16 cellular contexts compared by ENCODE assay signal in genomic region chr17:6425407-6425806, GRCh38. TPM values are rescaled to one million over a fixed set of nuclear protein-coding genes. Genes with fewer than 3 reads are reported as not detected.
A peak's percentile ranks its signal among the peaks of the same experiment; 100 is the strongest.
DNase-seq lines count a peak whose midpoint lies in the region; FAIRE-seq and TF ChIP-seq lines count a peak whose summit lies in the region.
"Had no signal": no experiment of that assay in that cellular context is flagged by ENCODE, and none has a peak within 500 bp of the region (broad histone marks: within the 10 kb centered on the region; RNA-seq: fewer than 3 reads in every experiment).

No MANE protein-coding gene starts in this region.

- peaks cover 0 to 70% (median 7%) of the 10 kb centered on the region in 11 experiments; a peak in 12 of 22 replicates for H4K20me1 ChIP-seq in BLaER1 treated with 17β-estradiol and CSF1 and Interleukin-3, amounts not matched to agents 10 nM and 100 nM

- peaks cover 0 to 86% (median 10%) of the 10 kb centered on the region in 11 experiments; a peak in 13 of 22 replicates for H3K27me3 ChIP-seq in BLaER1 treated with 17β-estradiol and CSF1 and Interleukin-3, amounts not matched to agents 10 nM and 100 nM
- H3K27me3 ChIP-seq in mesenchymal stem cell (ENCODE audit: control insufficient read depth in 1 of 2, insufficient read depth in 1 of 2, low read length in 2 of 2) = peaks cover 10 to 15% of the 10 kb centered on the region in 2 experiments
- peaks cover 0 to 20% (median 0%) of the 10 kb centered on the region in 7 donors for H3K27me3 ChIP-seq in spleen (replicated peaks in 1 of 7)
- H3K27me3 ChIP-seq: BE2C had no signal

- no peak overlapping the region for H3K27ac ChIP-seq in BLaER1 treated with 17β-estradiol and CSF1 and Interleukin-3, amounts not matched to agents 10 nM and 100 nM
- H3K27ac ChIP-seq in HEK293 (ENCODE audit: extremely low read depth, low read depth, low read length) (no peak overlapping the region), mesenchymal stem cell (ENCODE audit: low read length, poor library complexity, severe bottlenecking) (no peak overlapping the region), spleen (no peak overlapping the region)

- no peak overlapping the region for H2BK15ac ChIP-seq in mesenchymal stem cell (ENCODE audit: low read depth, poor library complexity, severe bottlenecking)

- H3K4ac ChIP-seq in mesenchymal stem cell (ENCODE audit: low read depth in 1 of 2, low read length in 2 of 2) = no peak overlapping the region

- H4K91ac ChIP-seq in mesenchymal stem cell (ENCODE audit: low read length) = peak overlapping the region; percentile 4

- no peak overlapping the region for H2BK5ac ChIP-seq in mesenchymal stem cell (ENCODE audit: low read depth, low read length, poor library complexity, severe bottlenecking)

- CTCF ChIA-PET in HEK293 (lab: Yijun Ruan, JAX) = interaction anchor here (0.7 to 2.6 kb wide), 5 partner anchors 10 to 1257 kb away, joined by 3 to 15 read pairs (median 4); partner anchors contain the start of gene AIPL1

- intact Hi-C loops in spleen (cut with DNase I; ENCODE audit: low total_unique reads) = no loop called here

- 92% methylated on average over 18 of the region's 18 CpGs for WGBS in mesenchymal stem cell
- WGBS in spleen, 5 donors = 84 to 91% (median 88%) methylated on average over 18 of the region's 18 CpGs

- peaks cover under 1 to 6% (median 2%) of the 10 kb centered on the region in 11 experiments; a peak in 20 of 22 replicates for H3K9me3 ChIP-seq in BLaER1 treated with 17β-estradiol and CSF1 and Interleukin-3, amounts not matched to agents 10 nM and 100 nM (replicated peaks in 1 of 11)
- H3K9me3 ChIP-seq in HEK293 (ENCODE audit: control insufficient read depth, insufficient read depth, low read depth, low read length) = no peaks in the 10 kb centered on the region
- no peaks in the 10 kb centered on the region for H3K9me3 ChIP-seq in mesenchymal stem cell (ENCODE audit: control insufficient read depth, low read length)
- peaks cover 0 to 1% (median under 1%) of the 10 kb centered on the region in 8 donors for H3K9me3 ChIP-seq in spleen
- H3K9me3 ChIP-seq: BE2C had no signal

- TF ChIP-seq POLR2A in spleen (IDR thresholded peaks at IDR 0.05) = no peak

- no peak overlapping the region for H3K23ac ChIP-seq in mesenchymal stem cell (ENCODE audit: low read length in 2 of 2)

- H3K36me3 ChIP-seq in BLaER1 treated with 17β-estradiol and CSF1 and Interleukin-3, amounts not matched to agents 10 nM and 100 nM = no peaks in the 10 kb centered on the region
- H3K36me3 ChIP-seq in HEK293 (ENCODE audit: control insufficient read depth in 2 of 2, insufficient read depth in 1 of 2, low read length in 2 of 2) (no peaks in the 10 kb centered on the region), mesenchymal stem cell (ENCODE audit: control insufficient read depth in 1 of 2, insufficient read depth in 2 of 2, low read depth in 1 of 2, low read length in 2 of 2) (no peaks in the 10 kb centered on the region), spleen (no peaks in the 10 kb centered on the region)
- H3K36me3 ChIP-seq: BE2C had no signal

- peak overlapping the region in 8 of 11 experiments; percentile 23 to 75 (median 36); a peak in 14 of 22 replicates for H3K4me2 ChIP-seq in BLaER1 treated with 17β-estradiol and CSF1 and Interleukin-3, amounts not matched to agents 10 nM and 100 nM
- no peak overlapping the region for H3K4me2 ChIP-seq in mesenchymal stem cell (ENCODE audit: low read length, poor library complexity, severe bottlenecking)

- H2BK12ac ChIP-seq in mesenchymal stem cell (ENCODE audit: low read length in 2 of 2) = no peak overlapping the region

- DNase-seq in mesenchymal stem cell (no peak), spleen (peak; percentile 70), HTR-8/SVneo (ENCODE audit: insufficient read length, low spot score) (no peak), retina (no peak)
- no peak for DNase-seq in stimulated activated CD4-positive, alpha-beta T cell treated with anti-CD3 and anti-CD28 coated beads, Interleukin-2, amount 100 ng/mL, for 48 hours
- DNase-seq: ACHN; BE2C; Calu3; CD8-positive, alpha-beta T cell; DMS79 treated with DMSO at 0.1 percent for 48 hours; GF-D8; GOT3; H9 had no signal

- no peaks in the 10 kb centered on the region for H3K79me1 ChIP-seq in mesenchymal stem cell (replicated peaks; ENCODE audit: low read length, poor library complexity, severe bottlenecking)

- FAIRE-seq in HTR-8/SVneo (lab: Jason Lieb, UNC) = no peak
- FAIRE-seq: A204.1 had no signal

- H3K4me3 ChIP-seq in BLaER1 treated with 17β-estradiol and CSF1 and Interleukin-3, amounts not matched to agents 10 nM and 100 nM = no peak overlapping the region
- H3K4me3 ChIP-seq in HEK293 (ENCODE audit: low read depth, low read length) (no peak overlapping the region), mesenchymal stem cell (ENCODE audit: insufficient read depth in 1 of 2, low read depth in 1 of 2, low read length in 2 of 2) (no peak overlapping the region), spleen (no peak overlapping the region)

- TF ChIP-seq CTCF in HEK293 (tag by site-specific recombination; IDR thresholded peaks at IDR 0.05) (no peak), spleen (IDR thresholded peaks at IDR 0.05 in 8 of 11, conservative IDR thresholded peaks at IDR 0.05 in 3 of 11) (no peak)

- H3K14ac ChIP-seq in mesenchymal stem cell (ENCODE audit: low read length in 2 of 2) = no peak overlapping the region

- POLR2A ChIA-PET in HEK293 (lab: Yijun Ruan, JAX) = interaction anchor here (0.6 kb wide), 1 partner anchor 991 kb away, joined by 3 read pairs; no protein-coding TSS in a partner anchor

- H2BK120ac ChIP-seq in mesenchymal stem cell (ENCODE audit: low read depth, low read length) = no peak overlapping the region

- no peak overlapping the region for H2AK5ac ChIP-seq in mesenchymal stem cell (ENCODE audit: low read length, severe bottlenecking)

- no peak overlapping the region for H2AFZ ChIP-seq in mesenchymal stem cell (ENCODE audit: low read depth, low read length)

- no peak overlapping the region for H4K8ac ChIP-seq in mesenchymal stem cell (ENCODE audit: low read length)

- H3K18ac ChIP-seq in mesenchymal stem cell (ENCODE audit: low read depth in 1 of 2, low read length in 2 of 2) = no peak overlapping the region

- H3K9ac ChIP-seq in BLaER1 treated with 17β-estradiol and CSF1 and Interleukin-3, amounts not matched to agents 10 nM and 100 nM = no peak overlapping the region
- H3K9ac ChIP-seq in mesenchymal stem cell (ENCODE audit: low read length) = no peak overlapping the region

- peaks cover 21 to 54% (median 38%) of the 10 kb centered on the region in 10 experiments for H3K4me1 ChIP-seq in BLaER1 treated with 17β-estradiol and CSF1 and Interleukin-3, amounts not matched to agents 10 nM and 100 nM
- H3K4me1 ChIP-seq in HEK293 (ENCODE audit: control insufficient read depth, insufficient read depth, low read length) (no peaks in the 10 kb centered on the region), mesenchymal stem cell (ENCODE audit: control insufficient read depth, insufficient read depth, low read depth, low read length) (peaks cover 2% of the 10 kb centered on the region), spleen (peaks cover 0 to 32% (median 25%) of the 10 kb centered on the region in 6 donors)
- H3K4me1 ChIP-seq: BE2C had no signal

TF ChIP-seq in HEK293, 187 proteins besides CTCF, POLR2A, EP300 and RAD21:
- TF ChIP-seq EGR2 (tag by site-specific recombination; IDR thresholded peaks at IDR 0.05; ENCODE audit: low read depth) = peak; percentile 70
- TF ChIP-seq ZFHX2 (tag by site-specific recombination; conservative IDR thresholded peaks at IDR 0.05) = peak; percentile 46
- peak; percentile 73 for TF ChIP-seq GLIS1 (tag by site-specific recombination; IDR thresholded peaks at IDR 0.05)
- TF ChIP-seq ZNF404 (tag by site-specific recombination; IDR thresholded peaks at IDR 0.05) = no peak
- no peak for TF ChIP-seq ZNF654 (tag by site-specific recombination; IDR thresholded peaks at IDR 0.05; ENCODE audit: low read depth)
- TF ChIP-seq ZIC2 (tag by site-specific recombination; IDR thresholded peaks at IDR 0.05) = peak; percentile 27
- TF ChIP-seq GLIS2 (tag by site-specific recombination; IDR thresholded peaks at IDR 0.05) = 0 out of 2 replicates have a peak, but pooled peaks have one; percentile 11
TF ChIP-seq in HEK293: peak in this region for 5.

RNA-seq across cellular contexts. Expression of gene AIPL1, which starts 9.5 kb away (rescaled TPM):
- polyA plus RNA-seq in mesenchymal stem cell (2013, experiment 1 of 2) = not detected
- not detected for polyA plus RNA-seq in mesenchymal stem cell (2013, experiment 2 of 2)
- total RNA-seq in spleen = under 1 TPM in 4 of 7 donors, not detected in 3; 0.17 to 0.34 (median 0.29) TPM
- polyA plus RNA-seq in spleen = under 1 TPM in 2 of 3 donors, not detected in 1; 0.10 to 0.24 TPM
- total RNA-seq: Calu3; CD8-positive, alpha-beta T cell had no signal

RNA-seq across cellular contexts. Expression of gene PIMREG, which starts 18.8 kb away (rescaled TPM):
- polyA plus RNA-seq in mesenchymal stem cell (2013, experiment 1 of 2) = 3.9 TPM
- polyA plus RNA-seq in mesenchymal stem cell (2013, experiment 2 of 2) = 3.5 TPM
- 10 to 100 TPM in 1 of 7 donors, 1 to 10 TPM in 6; 1.8 to 11.6 (median 3.9) TPM for total RNA-seq in spleen
- polyA plus RNA-seq in spleen = 1 to 10 TPM; 1.3 to 4.0 (median 1.6) TPM
- total RNA-seq: CD8-positive, alpha-beta T cell had no signal
